18 cellular contexts compared by ENCODE assay signal in genomic region chr17:81705518-81706231, GRCh38. TPM values are rescaled to one million over a fixed set of nuclear protein-coding genes. Genes with fewer than 3 reads are reported as not detected.
A peak's percentile ranks its signal among the peaks of the same experiment; 100 is the strongest.
DNase-seq lines count a peak whose midpoint lies in the region; ATAC-seq and TF ChIP-seq lines count a peak whose summit lies in the region.
"Had no signal": no experiment of that assay in that cellular context is flagged by ENCODE, and none has a peak within 500 bp of the region (broad histone marks: within the 10 kb centered on the region; RNA-seq: fewer than 3 reads in every experiment).

No MANE protein-coding gene starts in this region.

- no peaks in the 10 kb centered on the region for H3K27me3 Mint-ChIP-seq in activated CD4-positive, alpha-beta T cell treated with anti-CD3 and anti-CD28 coated beads for 36 hours
- H3K27me3 Mint-ChIP-seq in HFFc6 (ENCODE audit: insufficient read depth) (peaks cover 10% of the 10 kb centered on the region; the same call in 1 of the 2 replicates), nephron progenitor cell (ENCODE audit: low read depth, poor library complexity) (peaks cover 12% of the 10 kb centered on the region), osteocyte (ENCODE audit: unreplicated experiment) (no peaks in the 10 kb centered on the region)
- H3K27me3 Mint-ChIP-seq in activated CD8-positive, alpha-beta T cell treated with anti-CD3 and anti-CD28 coated beads, Interleukin-2, amount 10 ng/mL, durations not matched to agents 7 days and 5 days (ENCODE audit: low read depth), result no peaks in the 10 kb centered on the region

- intact Hi-C loops in activated CD4-positive, alpha-beta T cell treated with anti-CD3 and anti-CD28 coated beads for 36 hours (cut with DNase I, micrococcal nuclease), result no loop called here

- CTCF ChIA-PET in activated CD4-positive, alpha-beta T cell treated with anti-CD3 and anti-CD28 coated beads for 36 hours (lab: Charles Lee), result no interaction called here
- CTCF ChIA-PET in activated CD8-positive, alpha-beta T cell treated with anti-CD3 and anti-CD28 coated beads, Interleukin-2, amount 10 ng/mL, durations not matched to agents 7 days and 5 days (lab: Charles Lee), result no interaction called here

- no peak for DNase-seq in activated CD4-positive, alpha-beta T cell treated with anti-CD3 and anti-CD28 coated beads for 36 hours
- no peak for DNase-seq in activated CD4-positive, alpha-beta T cell treated with anti-CD3 and anti-CD28 coated beads for 4 hours
- no peak for DNase-seq in HFFc6
- no peak for DNase-seq in activated CD8-positive, alpha-beta T cell treated with anti-CD3 and anti-CD28 coated beads, Interleukin-2, amount 10 ng/mL, durations not matched to agents 7 days and 5 days
- DNase-seq in nephron progenitor cell, result no peak
- no peak for DNase-seq in osteocyte (ENCODE audit: extremely low spot score, unreplicated experiment)
- no peak for DNase-seq in hypothalamus (lab: John Stamatoyannopoulos, UW)
- no peak for DNase-seq in HT-29 (ENCODE audit: low spot score)
- DNase-seq: activated naive CD4-positive, alpha-beta T cell; C1 segment of cervical spinal cord; DMS53; mesenchymal stem cell; NCI-H526; sigmoid colon; SK-N-SH; stimulated activated CD4-positive, alpha-beta T cell treated with anti-CD3 and anti-CD28 coated beads, Interleukin-4, amount 100 ng/mL, for 24 hours; stimulated activated CD8-positive, alpha-beta memory T cell treated with anti-CD3 and anti-CD28 coated beads, Interleukin-4, amount 100 ng/mL, for 48 hours; transverse colon had no signal

- peak overlapping the region; percentile 15 for H3K4me3 Mint-ChIP-seq in activated CD4-positive, alpha-beta T cell treated with anti-CD3 and anti-CD28 coated beads for 36 hours
- H3K4me3 Mint-ChIP-seq in HFFc6, result peak overlapping the region; percentile 32
- peak overlapping the region; percentile 34 for H3K4me3 Mint-ChIP-seq in activated CD8-positive, alpha-beta T cell treated with anti-CD3 and anti-CD28 coated beads, Interleukin-2, amount 10 ng/mL, durations not matched to agents 7 days and 5 days
- H3K4me3 Mint-ChIP-seq in nephron progenitor cell, result peak overlapping the region; percentile 47
- no peak overlapping the region for H3K4me3 Mint-ChIP-seq in osteocyte (ENCODE audit: unreplicated experiment)

- no peak for ATAC-seq in activated CD4-positive, alpha-beta T cell treated with anti-CD3 and anti-CD28 coated beads for 36 hours
- no peak for ATAC-seq in activated CD8-positive, alpha-beta T cell treated with anti-CD3 and anti-CD28 coated beads, Interleukin-2, amount 10 ng/mL, durations not matched to agents 7 days and 5 days

- TF ChIP-seq CTCF in HFFc6 (IDR thresholded peaks at IDR 0.05) (no peak), nephron progenitor cell (IDR thresholded peaks at IDR 0.05) (no peak), osteocyte (IDR thresholded peaks at IDR 0.05) (no peak)

- no peaks in the 10 kb centered on the region for H3K9me3 Mint-ChIP-seq in activated CD4-positive, alpha-beta T cell treated with anti-CD3 and anti-CD28 coated beads for 36 hours (ENCODE audit: low read depth)
- no peaks in the 10 kb centered on the region for H3K9me3 Mint-ChIP-seq in HFFc6
- H3K9me3 Mint-ChIP-seq in activated CD8-positive, alpha-beta T cell treated with anti-CD3 and anti-CD28 coated beads, Interleukin-2, amount 10 ng/mL, durations not matched to agents 7 days and 5 days (ENCODE audit: insufficient read depth), result no peaks in the 10 kb centered on the region
- no peaks in the 10 kb centered on the region for H3K9me3 Mint-ChIP-seq in nephron progenitor cell
- H3K9me3 Mint-ChIP-seq in osteocyte (ENCODE audit: unreplicated experiment), result no peaks in the 10 kb centered on the region

- H3K36me3 Mint-ChIP-seq in activated CD4-positive, alpha-beta T cell treated with anti-CD3 and anti-CD28 coated beads for 36 hours (ENCODE audit: low read depth), result peaks cover 44% of the 10 kb centered on the region
- H3K36me3 Mint-ChIP-seq in HFFc6 (ENCODE audit: low read depth), result peaks cover 30% of the 10 kb centered on the region
- H3K36me3 Mint-ChIP-seq in activated CD8-positive, alpha-beta T cell treated with anti-CD3 and anti-CD28 coated beads, Interleukin-2, amount 10 ng/mL, durations not matched to agents 7 days and 5 days (ENCODE audit: low read depth), result peaks cover 57% of the 10 kb centered on the region
- H3K36me3 Mint-ChIP-seq in nephron progenitor cell (ENCODE audit: low read depth), result peaks cover 32% of the 10 kb centered on the region
- peaks cover 14% of the 10 kb centered on the region for H3K36me3 Mint-ChIP-seq in osteocyte (ENCODE audit: unreplicated experiment)

- H3K27ac Mint-ChIP-seq in activated CD4-positive, alpha-beta T cell treated with anti-CD3 and anti-CD28 coated beads for 36 hours, result peak overlapping the region; percentile 47
- H3K27ac Mint-ChIP-seq in HFFc6 (peak overlapping the region; percentile 16; the same call in 1 of the 2 replicates), nephron progenitor cell (peak overlapping the region; percentile 92), osteocyte (ENCODE audit: unreplicated experiment) (no peak overlapping the region)
- no peak overlapping the region for H3K27ac Mint-ChIP-seq in activated CD8-positive, alpha-beta T cell treated with anti-CD3 and anti-CD28 coated beads, Interleukin-2, amount 10 ng/mL, durations not matched to agents 7 days and 5 days

- H3K4me1 Mint-ChIP-seq in activated CD4-positive, alpha-beta T cell treated with anti-CD3 and anti-CD28 coated beads for 36 hours, result peaks cover 32% of the 10 kb centered on the region
- H3K4me1 Mint-ChIP-seq in HFFc6 (ENCODE audit: low read depth) (peaks cover 29% of the 10 kb centered on the region), nephron progenitor cell (peaks cover 35% of the 10 kb centered on the region), osteocyte (ENCODE audit: unreplicated experiment) (peaks cover 27% of the 10 kb centered on the region)
- peaks cover 41% of the 10 kb centered on the region for H3K4me1 Mint-ChIP-seq in activated CD8-positive, alpha-beta T cell treated with anti-CD3 and anti-CD28 coated beads, Interleukin-2, amount 10 ng/mL, durations not matched to agents 7 days and 5 days (ENCODE audit: low read depth)

- POLR2A ChIA-PET in activated CD4-positive, alpha-beta T cell treated with anti-CD3 and anti-CD28 coated beads for 36 hours (lab: Charles Lee), result no interaction called here
- POLR2A ChIA-PET in activated CD8-positive, alpha-beta T cell treated with anti-CD3 and anti-CD28 coated beads, Interleukin-2, amount 10 ng/mL, durations not matched to agents 7 days and 5 days (lab: Charles Lee), result interaction anchor here (5.3 kb wide), 1 partner anchor 21 kb away, joined by 50 read pairs; the partner anchor contains the start of genes ARL16 and HGS

RNA-seq across cellular contexts. Expression of gene MRPL12, which starts 2.5 kb away (rescaled TPM):
- total RNA-seq in activated CD4-positive, alpha-beta T cell treated with anti-CD3 and anti-CD28 coated beads for 36 hours, result 100 to 1,000 TPM in 1 of 2 experiments, 10 to 100 TPM in 1; 94.0 to 116 TPM
- total RNA-seq in HFFc6 (2021; fragmentation: NEBNext Ultra II Directional; extraction: Animal tissue kit (Norgen Biotek cat#: 25700)), result 100 to 1,000 TPM; 105 to 124 (median 113) TPM
- 100 to 1,000 TPM; 102 to 104 TPM for total RNA-seq in activated CD8-positive, alpha-beta T cell treated with anti-CD3 and anti-CD28 coated beads, Interleukin-2, amount 10 ng/mL, durations not matched to agents 7 days and 5 days
- 47.9 and 51.1 TPM in 2 replicates for total RNA-seq in osteocyte
- total RNA-seq in HT-29 (2014; rRNA removed; shearing (Covaris generic)), result 72.5 and 88.4 TPM in 2 replicates

RNA-seq across cellular contexts. Expression of gene SLC25A10, which starts 6.4 kb away (rescaled TPM):
- 10 to 100 TPM; 28.6 to 31.8 TPM for total RNA-seq in activated CD4-positive, alpha-beta T cell treated with anti-CD3 and anti-CD28 coated beads for 36 hours
- total RNA-seq in HFFc6 (2021; fragmentation: NEBNext Ultra II Directional; extraction: Animal tissue kit (Norgen Biotek cat#: 25700)), result 10 to 100 TPM; 13.2 to 21.9 (median 17.1) TPM
- total RNA-seq in activated CD8-positive, alpha-beta T cell treated with anti-CD3 and anti-CD28 coated beads, Interleukin-2, amount 10 ng/mL, durations not matched to agents 7 days and 5 days, result 10 to 100 TPM; 39.2 to 40.4 TPM
- 8.0 and 9.5 TPM in 2 replicates for total RNA-seq in osteocyte
- total RNA-seq in HT-29 (2014; rRNA removed; shearing (Covaris generic)), result 199 and 209 TPM in 2 replicates

RNA-seq across cellular contexts. Expression of gene HGS, which starts 21.9 kb away (rescaled TPM):
- total RNA-seq in activated CD4-positive, alpha-beta T cell treated with anti-CD3 and anti-CD28 coated beads for 36 hours, result 100 to 1,000 TPM; 100 to 102 TPM
- 100 to 1,000 TPM; 106 to 127 (median 116) TPM for total RNA-seq in HFFc6 (2021; fragmentation: NEBNext Ultra II Directional; extraction: Animal tissue kit (Norgen Biotek cat#: 25700))
- 100 to 1,000 TPM; 107 to 128 TPM for total RNA-seq in activated CD8-positive, alpha-beta T cell treated with anti-CD3 and anti-CD28 coated beads, Interleukin-2, amount 10 ng/mL, durations not matched to agents 7 days and 5 days
- 111 and 117 TPM in 2 replicates for total RNA-seq in osteocyte
- 177 and 183 TPM in 2 replicates for total RNA-seq in HT-29 (2014; rRNA removed; shearing (Covaris generic))

RNA-seq across cellular contexts. Expression of gene ARL16, which starts 22.1 kb away (rescaled TPM):
- 10 to 100 TPM; 39.0 to 39.1 TPM for total RNA-seq in activated CD4-positive, alpha-beta T cell treated with anti-CD3 and anti-CD28 coated beads for 36 hours
- total RNA-seq in HFFc6 (2021; fragmentation: NEBNext Ultra II Directional; extraction: Animal tissue kit (Norgen Biotek cat#: 25700)), result 10 to 100 TPM; 39.4 to 50.5 (median 46.7) TPM
- 10 to 100 TPM; 21.3 to 28.4 TPM for total RNA-seq in activated CD8-positive, alpha-beta T cell treated with anti-CD3 and anti-CD28 coated beads, Interleukin-2, amount 10 ng/mL, durations not matched to agents 7 days and 5 days
- 41.7 and 46.3 TPM in 2 replicates for total RNA-seq in osteocyte
- total RNA-seq in HT-29 (2014; rRNA removed; shearing (Covaris generic)), result 36.5 and 39.7 TPM in 2 replicates

RNA-seq across cellular contexts. Expression of gene CCDC137, which starts 39.1 kb away (rescaled TPM):
- total RNA-seq in activated CD4-positive, alpha-beta T cell treated with anti-CD3 and anti-CD28 coated beads for 36 hours, result 10 to 100 TPM; 30.0 to 36.6 TPM
- 10 to 100 TPM; 22.8 to 28.8 (median 25.2) TPM for total RNA-seq in HFFc6 (2021; fragmentation: NEBNext Ultra II Directional; extraction: Animal tissue kit (Norgen Biotek cat#: 25700))
- 10 to 100 TPM; 42.3 to 43.7 TPM for total RNA-seq in activated CD8-positive, alpha-beta T cell treated with anti-CD3 and anti-CD28 coated beads, Interleukin-2, amount 10 ng/mL, durations not matched to agents 7 days and 5 days
- 13.6 and 14.9 TPM in 2 replicates for total RNA-seq in osteocyte
- total RNA-seq in HT-29 (2014; rRNA removed; shearing (Covaris generic)), result 33.8 and 33.9 TPM in 2 replicates

Comparison
In these comparisons a context has a peak if more than half of its experiments do, and no peak if none do; other contexts are left out.
1. H3K27ac Mint-ChIP-seq: peak in activated CD4-positive, alpha-beta T cell treated with anti-CD3 and anti-CD28 coated beads for 36 hours (single experiment), HFFc6 (single experiment) and nephron progenitor cell (single experiment); none in activated CD8-positive, alpha-beta T cell treated with anti-CD3 and anti-CD28 coated beads, Interleukin-2, amount 10 ng/mL, durations not matched to agents 7 days and 5 days (single experiment) and osteocyte (single experiment).